In genomic region chr1:227971216-227971615, GRCh38 we compare ENCODE assay signal across 3 cellular contexts. TPM values are rescaled to one million over a fixed set of nuclear protein-coding genes. Genes with fewer than 3 reads are reported as not detected.
"Had no signal": no experiment of that assay in that cellular context is flagged by ENCODE, and none has a peak within 500 bp of the region (broad histone marks: within the 10 kb centered on the region; RNA-seq: fewer than 3 reads in every experiment).

No MANE protein-coding gene starts in this region.

RNA-seq across cellular contexts. Expression of gene WNT3A, which starts 35.6 kb away (rescaled TPM):
- total RNA-seq: GM23248, H4, HFFc6 had no signal
- polyA plus RNA-seq: GM23248 had no signal
